ENCODE assay signal across 9 cellular contexts in genomic region chr5:56269216-56269927, GRCh38. TPM values are rescaled to one million over a fixed set of nuclear protein-coding genes. Genes with fewer than 3 reads are reported as not detected.
DNase-seq lines count a peak whose midpoint lies in the region; ATAC-seq, FAIRE-seq and TF ChIP-seq lines count a peak whose summit lies in the region.
"Had no signal": no experiment of that assay in that cellular context is flagged by ENCODE, and none has a peak within 500 bp of the region (broad histone marks: within the 10 kb centered on the region; RNA-seq: fewer than 3 reads in every experiment).

No MANE protein-coding gene starts in this region.

- H3K27me3 Mint-ChIP-seq in Calu3 (ENCODE audit: unreplicated experiment) = no peaks in the 10 kb centered on the region

- peak; percentile 26 for DNase-seq in Calu3
- DNase-seq in NCI-H2171 treated with DMSO at 0.1 percent for 48 hours (lab: John Stamatoyannopoulos, UW) = peak; percentile 31
- DNase-seq in astrocyte of the cerebellum (ENCODE audit: low read depth) = peak; percentile 26
- DNase-seq in kidney glomerular epithelial cell (lab: John Stamatoyannopoulos, UW) = peak; percentile 47
- DNase-seq in frontal cortex (ENCODE audit: low spot score in 2 of 2) = no peak
- no peak for DNase-seq in NCI-H1105 treated with DMSO at 0.1 percent for 48 hours (lab: John Stamatoyannopoulos, UW)

- H3K9me3 Mint-ChIP-seq in Calu3 (ENCODE audit: low read depth, unreplicated experiment) = no peaks in the 10 kb centered on the region

- H3K4me3 ChIP-seq in astrocyte of the cerebellum (ENCODE audit: low read depth, low read length) = no peak overlapping the region
- H3K4me3 ChIP-seq: SJCRH30 had no signal

- peak; percentile 50 for TF ChIP-seq CTCF in Calu3 (IDR thresholded peaks at IDR 0.05; ENCODE audit: unreplicated experiment)
- TF ChIP-seq CTCF in astrocyte of the cerebellum (IDR thresholded peaks at IDR 0.05; ENCODE audit: low read depth, low read length, missing control alignments) = peak; percentile 85

- intact Hi-C loops in Calu3 (cut with micrococcal nuclease; ENCODE audit: unreplicated experiment) = no loop called here

- BruUV-seq in Calu3 (replicated peaks; lab: Mats Ljungman, UMichigan) = no TSS peak

- H3K27ac Mint-ChIP-seq in Calu3 (ENCODE audit: unreplicated experiment) = no peak overlapping the region

- H3K36me3 Mint-ChIP-seq in Calu3 (ENCODE audit: insufficient read depth, unreplicated experiment) = no peaks in the 10 kb centered on the region

- in situ Hi-C loops in astrocyte of the cerebellum (cut with HindIII; ENCODE audit: low sequenced_read_pairs) = loop anchor here (10.0 to 25.0 kb wide), 2 partner anchors 585 to 993 kb away; no protein-coding TSS in a partner anchor

- peaks cover 25% of the 10 kb centered on the region for H3K4me1 Mint-ChIP-seq in Calu3 (ENCODE audit: low read depth, unreplicated experiment)

- CTCF ChIA-PET in Calu3 (lab: Charles Lee) = interaction anchor here (0.6 to 4.5 kb wide), 5 partner anchors 38 to 1001 kb away, joined by 3 to 45 read pairs (median 4); no protein-coding TSS in a partner anchor

- ATAC-seq in GM21619 (IDR thresholded peaks at IDR 0.05; ENCODE audit: unreplicated experiment) (peak; percentile 49), HG02970 (IDR thresholded peaks at IDR 0.05; ENCODE audit: low FRiP score, unreplicated experiment) (no peak)

- H3K4me3 Mint-ChIP-seq in Calu3 (ENCODE audit: low read depth, unreplicated experiment) = no peak overlapping the region

- no peak for FAIRE-seq in frontal cortex (lab: Jason Lieb, UNC)

RNA-seq across cellular contexts. Expression of gene ANKRD55, which starts 36.2 kb away (rescaled TPM):
- total RNA-seq in Calu3 (2022) (not detected in 2 replicates), frontal cortex (2.0 TPM)
- total RNA-seq: SJCRH30 had no signal

Comparison
In these comparisons a context has a peak if more than half of its experiments do, and no peak if none do; other contexts are left out.
1. DNase-seq: peak in Calu3 (single experiment), NCI-H2171 treated with DMSO at 0.1 percent for 48 hours (single experiment), astrocyte of the cerebellum (single experiment) and kidney glomerular epithelial cell (single experiment); none in frontal cortex (0 of 2) and NCI-H1105 treated with DMSO at 0.1 percent for 48 hours (single experiment).